Comparison of ENCODE assay signal across 1 cellular context in genomic region chr3:138049157-138049919, GRCh38.
A peak's percentile ranks its signal among the peaks of the same experiment; 100 is the strongest.
TF ChIP-seq lines count a peak whose summit lies in the region.

No MANE protein-coding gene starts in this region.

TF ChIP-seq in HEK293, 187 proteins besides CTCF, POLR2A, EP300 and RAD21:
- TF ChIP-seq ATF2 (tag by site-specific recombination; IDR thresholded peaks at IDR 0.05; ENCODE audit: low read depth) (0 out of 2 replicates have a peak, but pooled peaks have one; percentile 8), ZNF366 (tag by site-specific recombination; conservative IDR thresholded peaks at IDR 0.05) (no peak), ZBTB21 (tag by site-specific recombination; IDR thresholded peaks at IDR 0.05) (peak; percentile 61), ZNF266 (tag by site-specific recombination; IDR thresholded peaks at IDR 0.05; ENCODE audit: low read depth) (no peak), ZNF292 (tag by site-specific recombination; IDR thresholded peaks at IDR 0.05; ENCODE audit: borderline replicate concordance, low read depth) (no peak), ZNF148 (tag by site-specific recombination; IDR thresholded peaks at IDR 0.05; ENCODE audit: borderline replicate concordance) (no peak), ZNF473 (tag by site-specific recombination; IDR thresholded peaks at IDR 0.05) (no peak), ZNF335 (tag by site-specific recombination; conservative IDR thresholded peaks at IDR 0.05) (peak; percentile 35; the same call in 1 of the 2 replicates), ZNF214 (tag by site-specific recombination; IDR thresholded peaks at IDR 0.05; ENCODE audit: borderline replicate concordance) (no peak), ZNF132 (tag by site-specific recombination; IDR thresholded peaks at IDR 0.05; ENCODE audit: borderline replicate concordance) (no peak), GLI4 (tag by site-specific recombination; IDR thresholded peaks at IDR 0.05) (no peak)
- TF ChIP-seq, protein P1, sequence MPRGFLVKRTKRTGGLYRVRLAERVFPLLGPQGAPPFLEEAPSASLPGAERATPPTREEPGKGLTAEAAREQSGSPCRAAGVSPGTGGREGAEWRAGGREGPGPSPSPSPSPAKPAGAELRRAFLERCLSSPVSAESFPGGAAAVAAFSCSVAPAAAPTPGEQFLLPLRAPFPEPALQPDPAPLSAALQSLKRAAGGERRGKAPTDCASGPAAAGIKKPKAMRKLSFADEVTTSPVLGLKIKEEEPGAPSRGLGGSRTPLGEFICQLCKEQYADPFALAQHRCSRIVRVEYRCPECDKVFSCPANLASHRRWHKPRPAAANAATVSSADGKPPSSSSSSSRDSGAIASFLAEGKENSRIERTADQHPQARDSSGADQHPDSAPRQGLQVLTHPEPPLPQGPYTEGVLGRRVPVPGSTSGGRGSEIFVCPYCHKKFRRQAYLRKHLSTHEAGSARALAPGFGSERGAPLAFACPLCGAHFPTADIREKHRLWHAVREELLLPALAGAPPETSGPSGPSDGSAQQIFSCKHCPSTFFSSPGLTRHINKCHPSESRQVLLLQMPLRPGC (tag by site-specific recombination; IDR thresholded peaks at IDR 0.05): no peak
